1 cellular context compared by ENCODE assay signal in genomic region chr2:208252766-208253492, GRCh38.
A peak's percentile ranks its signal among the peaks of the same experiment; 100 is the strongest.
TF ChIP-seq lines count a peak whose summit lies in the region.

No MANE protein-coding gene starts in this region.

TF ChIP-seq in HepG2, 621 proteins besides CTCF, POLR2A, EP300 and RAD21 (continued from another document and continues in another):
- no peak for TF ChIP-seq THAP8 (CRISPR knock-in tag; IDR thresholded peaks at IDR 0.05; ENCODE audit: borderline replicate concordance)
- no peak for TF ChIP-seq NR2F2 (IDR thresholded peaks at IDR 0.05; ENCODE audit: borderline replicate concordance, low read depth)
- TF ChIP-seq CBX1 (IDR thresholded peaks at IDR 0.05; ENCODE audit: low read depth) = no peak
- TF ChIP-seq ZNF709 (CRISPR knock-in tag; IDR thresholded peaks at IDR 0.05) = no peak
- no peak for TF ChIP-seq ZNF772 (CRISPR knock-in tag; IDR thresholded peaks at IDR 0.05)
- no peak for TF ChIP-seq ZNF232 (CRISPR knock-in tag; IDR thresholded peaks at IDR 0.05; ENCODE audit: borderline replicate concordance)
- no peak for TF ChIP-seq KAT8 (CRISPR knock-in tag; IDR thresholded peaks at IDR 0.05)
- peak; percentile 93 for TF ChIP-seq CEBPG (CRISPR knock-in tag; IDR thresholded peaks at IDR 0.05)
- no peak for TF ChIP-seq POLR2AphosphoS2 (IDR thresholded peaks at IDR 0.05; ENCODE audit: low read depth, low read length)
- no peak for TF ChIP-seq ZHX1 (CRISPR knock-in tag; IDR thresholded peaks at IDR 0.05; ENCODE audit: low read depth)
- no peak for TF ChIP-seq ETS1 (CRISPR knock-in tag; IDR thresholded peaks at IDR 0.05)
- TF ChIP-seq SOX13 (IDR thresholded peaks at IDR 0.05) = no peak
- TF ChIP-seq SOX13 (CRISPR knock-in tag; conservative IDR thresholded peaks at IDR 0.05 in 1 of 2, IDR thresholded peaks at IDR 0.05 in 1 of 2) = peak in 1 of 2 experiments; percentile 38; a peak in 1 of 4 replicates
- TF ChIP-seq CEBPB (IDR thresholded peaks at IDR 0.05; ENCODE audit: borderline replicate concordance, low read depth, low read length) = peak; percentile 92
- TF ChIP-seq MAF1 (CRISPR knock-in tag; IDR thresholded peaks at IDR 0.05; ENCODE audit: borderline replicate concordance) = no peak
- no peak for TF ChIP-seq TFE3 (CRISPR knock-in tag; IDR thresholded peaks at IDR 0.05)
- no peak for TF ChIP-seq BORCS8-MEF2B (CRISPR knock-in tag; IDR thresholded peaks at IDR 0.05)
- no peak for TF ChIP-seq RBM39 (IDR thresholded peaks at IDR 0.05; ENCODE audit: low read depth, low read length, poor library complexity, severe bottlenecking)
- no peak for TF ChIP-seq NKX3-1 (CRISPR knock-in tag; IDR thresholded peaks at IDR 0.05)
- TF ChIP-seq SNAPC2 (CRISPR knock-in tag; IDR thresholded peaks at IDR 0.05) = peak; percentile 39; the same call in 1 of the 2 replicates
- TF ChIP-seq SIN3A (IDR thresholded peaks at IDR 0.05; ENCODE audit: borderline replicate concordance, low read depth, low read length) = no peak
- no peak for TF ChIP-seq ZNF616 (CRISPR knock-in tag; IDR thresholded peaks at IDR 0.05; ENCODE audit: low read depth)
- no peak for TF ChIP-seq ZNF576 (CRISPR knock-in tag; IDR thresholded peaks at IDR 0.05)
- TF ChIP-seq ZNF75D (CRISPR knock-in tag; IDR thresholded peaks at IDR 0.05; ENCODE audit: borderline replicate concordance) = no peak
- TF ChIP-seq ZNF362 (CRISPR knock-in tag; IDR thresholded peaks at IDR 0.05; ENCODE audit: borderline replicate concordance) = no peak
- no peak for TF ChIP-seq NFIC (IDR thresholded peaks at IDR 0.05; ENCODE audit: low read length)
- TF ChIP-seq SMYD3 (CRISPR knock-in tag; IDR thresholded peaks at IDR 0.05) = 0 out of 2 replicates have a peak, but pooled peaks have one; percentile 27
- no peak for TF ChIP-seq ZMAT3 (CRISPR knock-in tag; conservative IDR thresholded peaks at IDR 0.05)
- no peak for TF ChIP-seq ZNF124 (CRISPR knock-in tag; IDR thresholded peaks at IDR 0.05)
- TF ChIP-seq NFATC3 (CRISPR knock-in tag; IDR thresholded peaks at IDR 0.05) = no peak
- TF ChIP-seq ZUFSP (CRISPR knock-in tag; IDR thresholded peaks at IDR 0.05; ENCODE audit: borderline replicate concordance) = no peak
- 0 out of 2 replicates have a peak, but pooled peaks have one; percentile 1 for TF ChIP-seq ZNF816 (CRISPR knock-in tag; IDR thresholded peaks at IDR 0.05; ENCODE audit: borderline replicate concordance)
- 0 out of 2 replicates have a peak, but pooled peaks have one; percentile 11 for TF ChIP-seq HOMEZ (CRISPR knock-in tag; IDR thresholded peaks at IDR 0.05; ENCODE audit: low read depth)
- TF ChIP-seq ZNF597 (CRISPR knock-in tag; IDR thresholded peaks at IDR 0.05) = no peak
- no peak for TF ChIP-seq ZNF263 (CRISPR knock-in tag; IDR thresholded peaks at IDR 0.05)
- TF ChIP-seq SP140L (CRISPR knock-in tag; IDR thresholded peaks at IDR 0.05; ENCODE audit: borderline replicate concordance) = no peak
- TF ChIP-seq ATF4 (CRISPR knock-in tag; IDR thresholded peaks at IDR 0.05) = peak; percentile 80 to 93
- TF ChIP-seq GATAD2A (CRISPR knock-in tag; IDR thresholded peaks at IDR 0.05) = 0 out of 2 replicates have a peak, but pooled peaks have one; percentile 10
- no peak for TF ChIP-seq ZNF678 (CRISPR knock-in tag; IDR thresholded peaks at IDR 0.05)
- TF ChIP-seq ERF (CRISPR knock-in tag; IDR thresholded peaks at IDR 0.05) = no peak
- no peak for TF ChIP-seq DMTF1 (CRISPR knock-in tag; IDR thresholded peaks at IDR 0.05)
- TF ChIP-seq SYNCRIP (IDR thresholded peaks at IDR 0.05; ENCODE audit: insufficient read depth, low read depth, low read length) = no peak
- no peak for TF ChIP-seq NCOA1 (CRISPR knock-in tag; IDR thresholded peaks at IDR 0.05)
- no peak for TF ChIP-seq ZNF224 (CRISPR knock-in tag; IDR thresholded peaks at IDR 0.05)
- TF ChIP-seq ZBTB8A (CRISPR knock-in tag; IDR thresholded peaks at IDR 0.05; ENCODE audit: borderline replicate concordance, low read depth) = no peak
- no peak for TF ChIP-seq ZMAT5 (CRISPR knock-in tag; IDR thresholded peaks at IDR 0.05; ENCODE audit: borderline replicate concordance, low read depth)
- TF ChIP-seq PHF8 (CRISPR knock-in tag; IDR thresholded peaks at IDR 0.05) = no peak
- no peak for TF ChIP-seq RFX1 (IDR thresholded peaks at IDR 0.05)
- no peak for TF ChIP-seq GABPB1 (CRISPR knock-in tag; IDR thresholded peaks at IDR 0.05)
- no peak for TF ChIP-seq NR2F6 (IDR thresholded peaks at IDR 0.05)
- no peak for TF ChIP-seq NR2F6 (CRISPR knock-in tag; IDR thresholded peaks at IDR 0.05)
- TF ChIP-seq ZNF274 (CRISPR knock-in tag; IDR thresholded peaks at IDR 0.05) = no peak
- no peak for TF ChIP-seq ZNF331 (CRISPR knock-in tag; IDR thresholded peaks at IDR 0.05)
- peak; percentile 24 for TF ChIP-seq AGO2 (optimal IDR thresholded peaks at IDR 0.05; ENCODE audit: low read depth, low read length)
- no peak for TF ChIP-seq ZNF547 (CRISPR knock-in tag; IDR thresholded peaks at IDR 0.05)
- TF ChIP-seq ZNF784 (CRISPR knock-in tag; IDR thresholded peaks at IDR 0.05; ENCODE audit: borderline replicate concordance) = no peak
